20 cellular contexts compared by ENCODE assay signal in genomic region chr22:37951305-37951704, GRCh38. TPM values are rescaled to one million over a fixed set of nuclear protein-coding genes. Genes with fewer than 3 reads are reported as not detected.
DNase-seq lines count a peak whose midpoint lies in the region; ATAC-seq, FAIRE-seq and TF ChIP-seq lines count a peak whose summit lies in the region.
"Had no signal": no experiment of that assay in that cellular context is flagged by ENCODE, and none has a peak within 500 bp of the region (broad histone marks: within the 10 kb centered on the region; RNA-seq: fewer than 3 reads in every experiment).

No MANE protein-coding gene starts in this region.

- no peaks in the 10 kb centered on the region for H3K36me3 Mint-ChIP-seq in neural crest cell (ENCODE audit: low read depth)
- H3K36me3 Mint-ChIP-seq: activated naive CD8-positive, alpha-beta T cell treated with anti-CD3 and anti-CD28 coated beads for 36 hours had no signal

- no peaks in the 10 kb centered on the region for H3K27me3 ChIP-seq in bronchial epithelial cell (ENCODE audit: control insufficient read depth, insufficient read depth, low read length)

- peak; percentile 58 for DNase-seq in ELF-1 (ENCODE audit: low read depth, low spot score)
- peak; percentile 32 for DNase-seq in LHCN-M2 (ENCODE audit: low read depth)
- peak; percentile 32 for DNase-seq in bronchial epithelial cell (ENCODE audit: low read depth)
- DNase-seq in neural crest cell (ENCODE audit: low read depth, low spot score) = no peak
- no peak for DNase-seq in AML-193 (lab: John Stamatoyannopoulos, UW)
- DNase-seq: activated CD4-positive, CD25-positive, alpha-beta regulatory T cell treated with anti-CD3 and anti-CD28 coated beads, Interleukin-2, amount 50 U/mL, for 72 hours; activated naive CD8-positive, alpha-beta T cell treated with anti-CD3 and anti-CD28 coated beads for 36 hours; CD4-positive, alpha-beta memory T cell; heart right ventricle; left cardiac atrium; naive B cell; NCI-H526; right cardiac atrium; stimulated activated CD4-positive, alpha-beta T cell treated with anti-CD3 and anti-CD28 coated beads, Interleukin-4, amount 100 ng/mL, for 24 hours; T-cell had no signal

- H3K27me3 Mint-ChIP-seq in neural crest cell (ENCODE audit: low read depth) = no peaks in the 10 kb centered on the region

- peak overlapping the region; percentile 78 for H3K4me3 Mint-ChIP-seq in neural crest cell
- H3K4me3 Mint-ChIP-seq: activated naive CD8-positive, alpha-beta T cell treated with anti-CD3 and anti-CD28 coated beads for 36 hours; T-cell had no signal

- H3K36me3 ChIP-seq in bronchial epithelial cell (ENCODE audit: control insufficient read depth, insufficient read depth, low read length) = no peaks in the 10 kb centered on the region

- ATAC-seq in HG02870 (IDR thresholded peaks at IDR 0.05; ENCODE audit: unreplicated experiment) = no peak
- no peak for ATAC-seq in GM19455 (IDR thresholded peaks at IDR 0.05; ENCODE audit: unreplicated experiment)
- ATAC-seq: HCT116, heart right ventricle, left cardiac atrium, Panc1, right cardiac atrium, T-cell had no signal

- H3K9me3 Mint-ChIP-seq in neural crest cell = no peaks in the 10 kb centered on the region
- H3K9me3 Mint-ChIP-seq: activated naive CD8-positive, alpha-beta T cell treated with anti-CD3 and anti-CD28 coated beads for 36 hours; CD4-positive, alpha-beta memory T cell; naive B cell; T-cell had no signal

- H3K27ac Mint-ChIP-seq in neural crest cell (ENCODE audit: unreplicated experiment) = no peak overlapping the region
- H3K27ac Mint-ChIP-seq: activated naive CD8-positive, alpha-beta T cell treated with anti-CD3 and anti-CD28 coated beads for 36 hours; CD4-positive, alpha-beta memory T cell; naive B cell; T-cell had no signal

- no peak overlapping the region for H3K4me3 ChIP-seq in bronchial epithelial cell (ENCODE audit: low read depth, low read length)
- H3K4me3 ChIP-seq: heart right ventricle had no signal

- no peak for FAIRE-seq in bronchial epithelial cell (lab: Jason Lieb, UNC)

- peaks cover 33% of the 10 kb centered on the region for H3K4me1 Mint-ChIP-seq in neural crest cell

- no peak for TF ChIP-seq CTCF in bronchial epithelial cell (IDR thresholded peaks at IDR 0.05; ENCODE audit: insufficient read depth, low read length, severe bottlenecking)
- TF ChIP-seq CTCF in neural crest cell (conservative IDR thresholded peaks at IDR 0.05) = no peak

RNA-seq across cellular contexts. Expression of gene C22orf23, which starts 2.1 kb away (rescaled TPM):
- total RNA-seq in LHCN-M2 (2014; rRNA removed) = 0.29 TPM in 1 of 2 replicates, not detected in the other
- 0.97 TPM for polyA plus RNA-seq in LHCN-M2 (2012)
- not detected in 2 replicates for total RNA-seq in bronchial epithelial cell
- 0.79 and 1.5 TPM in 2 replicates for total RNA-seq in neural crest cell
- total RNA-seq: CD4-positive, alpha-beta memory T cell; T-cell; ureter had no signal
- polyA plus RNA-seq: CD4-positive, alpha-beta memory T cell had no signal

RNA-seq across cellular contexts. Expression of gene POLR2F, which starts 2.2 kb away (rescaled TPM):
- total RNA-seq in LHCN-M2 (2014; rRNA removed) (45.9 and 64.8 TPM in 2 replicates), bronchial epithelial cell (23.7 and 41.0 TPM in 2 replicates), neural crest cell (137 and 143 TPM in 2 replicates)
- 182 TPM for polyA plus RNA-seq in LHCN-M2 (2012)

RNA-seq across cellular contexts. Expression of gene SOX10, which starts 33.0 kb away (rescaled TPM):
- total RNA-seq in LHCN-M2 (2014; rRNA removed) (not detected in 2 replicates), bronchial epithelial cell (not detected in 2 replicates), neural crest cell (279 and 293 TPM in 2 replicates)
- polyA plus RNA-seq in LHCN-M2 (2012) = 0.04 TPM
- total RNA-seq: activated naive CD8-positive, alpha-beta T cell treated with anti-CD3 and anti-CD28 coated beads for 36 hours; CD4-positive, alpha-beta memory T cell; T-cell had no signal
- polyA plus RNA-seq: CD4-positive, alpha-beta memory T cell had no signal

RNA-seq across cellular contexts. Expression of gene MICALL1, which starts 45.2 kb away (rescaled TPM):
- total RNA-seq in LHCN-M2 (2014; rRNA removed) (52.0 and 54.6 TPM in 2 replicates), bronchial epithelial cell (143 and 201 TPM in 2 replicates), neural crest cell (49.1 and 54.4 TPM in 2 replicates)
- 44.3 TPM for polyA plus RNA-seq in LHCN-M2 (2012)

Comparison
In these comparisons a context has a peak if more than half of its experiments do, and no peak if none do; other contexts are left out.
1. DNase-seq: peak in ELF-1 (single experiment), LHCN-M2 (single experiment) and bronchial epithelial cell (single experiment); none in neural crest cell (single experiment) and AML-193 (0 of 2).
2. RNA of gene SOX10, which starts 33.0 kb away (total RNA-seq): 279 to 293 TPM in neural crest cell; not detected in LHCN-M2 and not detected in bronchial epithelial cell; every median in the first group is over 100 times any median in the second.